ENCODE assay signal across 8 cellular contexts in the genomic region with DNA sequence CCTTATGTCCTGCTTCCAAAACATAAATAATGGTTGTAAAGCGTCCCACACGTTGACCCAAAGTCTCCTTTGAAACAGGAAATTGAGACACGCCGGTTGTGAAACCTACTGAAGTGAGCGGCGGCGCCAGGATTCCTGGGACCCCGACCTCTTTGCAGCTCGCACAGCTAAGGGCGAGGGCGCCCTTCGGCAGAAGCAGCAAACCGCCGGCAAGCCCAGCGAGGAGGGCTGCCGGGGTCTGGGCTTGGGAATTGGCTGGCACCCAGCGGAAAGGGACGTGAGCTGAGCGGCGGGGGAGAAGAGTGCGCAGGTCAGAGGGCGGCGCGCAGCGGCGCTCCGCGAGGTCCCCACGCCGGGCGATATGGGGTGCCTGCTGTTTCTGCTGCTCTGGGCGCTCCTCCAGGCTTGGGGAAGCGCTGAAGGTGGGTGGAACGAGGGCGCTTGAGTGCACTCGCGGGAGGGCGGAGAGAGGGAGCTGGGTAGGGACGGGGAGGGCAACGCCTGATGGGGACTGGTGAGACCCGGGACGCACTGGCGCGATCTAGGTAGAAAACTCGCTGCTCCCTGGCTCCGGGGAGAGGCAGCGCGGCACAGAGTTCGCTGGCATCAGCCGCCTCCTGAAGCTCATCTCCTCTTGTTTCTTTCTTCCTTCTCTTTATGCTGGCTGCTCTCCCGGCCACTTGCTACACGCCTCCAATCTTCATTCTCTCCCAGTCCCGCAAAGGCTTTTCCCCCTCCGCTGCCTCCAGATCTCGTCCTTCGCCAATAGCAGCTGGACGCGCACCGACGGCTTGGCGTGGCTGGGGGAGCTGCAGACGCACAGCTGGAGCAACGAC. TPM values are rescaled to one million over a fixed set of nuclear protein-coding genes. Genes with fewer than 3 reads are reported as not detected.
DNase-seq lines count a peak whose midpoint lies in the region; ATAC-seq and TF ChIP-seq lines count a peak whose summit lies in the region.

A gene (plus strand): TSS at position 155 of the 836 bp plus-strand sequence. CDS start 207 bp downstream, at position 362.

- H3K9me3 ChIP-seq in Loucy (ENCODE audit: insufficient read depth, low read depth, low read length) (no peaks in the 10 kb centered on the region), mammary epithelial cell (replicated peaks; ENCODE audit: insufficient read depth, low read length) (no peaks in the 10 kb centered on the region), left lung (no peaks in the 10 kb centered on the region), Caco-2 (no peaks in the 10 kb centered on the region)

- peak; percentile 43 for ATAC-seq in left lung
- ATAC-seq in stimulated activated naive CD8-positive, alpha-beta T cell treated with anti-CD3 and anti-CD28 coated beads, Interleukin-15, amount 100 ng/mL, for 72 hours: peak; percentile 71
- no peak for ATAC-seq in HG03571 (IDR thresholded peaks at IDR 0.05; ENCODE audit: unreplicated experiment)

- in situ Hi-C loops in mammary epithelial cell (cut with MboI; ENCODE audit: low sequenced_read_pairs in 2 of 2): loop anchor here in 1 of 2 donors (25.0 kb wide), 1 partner anchor 906 kb away; a partner anchor contains a TSS

- H2AFZ ChIP-seq in Loucy (ENCODE audit: low read length) (peak within 1 kb of the TSS; percentile 89), mammary epithelial cell (ENCODE audit: low read depth, low read length) (peak within 1 kb of the TSS; percentile 98)

- H3K4me1 ChIP-seq in Loucy (ENCODE audit: insufficient read depth, low read length, poor library complexity, severe bottlenecking) (peaks cover 10% of the 10 kb centered on the region), mammary epithelial cell (ENCODE audit: insufficient read depth, low read length) (peaks cover 18% of the 10 kb centered on the region), left lung (peaks cover 3 to 46% of the 10 kb centered on the region in 2 donors), Caco-2 (no peaks in the 10 kb centered on the region)

- H3K4me1 Mint-ChIP-seq in stimulated activated naive CD8-positive, alpha-beta T cell treated with anti-CD3 and anti-CD28 coated beads, Interleukin-15, amount 100 ng/mL, for 72 hours: peaks cover 23% of the 10 kb centered on the region
- no peaks in the 10 kb centered on the region for H3K4me1 Mint-ChIP-seq in Caco-2 (ENCODE audit: low read depth, unreplicated experiment)

- TF ChIP-seq CTCF in Loucy (conservative IDR thresholded peaks at IDR 0.05; ENCODE audit: low read length) (no peak), mammary epithelial cell (conservative IDR thresholded peaks at IDR 0.05 in 1 of 2, IDR thresholded peaks at IDR 0.05 in 1 of 2; ENCODE audit: extremely low read depth in 1 of 2, insufficient read depth in 1 of 2, low read depth in 1 of 2, low read length in 2 of 2) (no peak), left lung (IDR thresholded peaks at IDR 0.05) (no peak), Caco-2 (IDR thresholded peaks at IDR 0.05; ENCODE audit: insufficient read depth in 1 of 2, low read depth in 1 of 2, low read length in 1 of 2, severe bottlenecking in 1 of 2, unreplicated experiment in 1 of 2) (no peak)

- dilution Hi-C loops in mammary epithelial cell (cut with HindIII; ENCODE audit: low sequenced_read_pairs): no loop called here

- POLR2A ChIA-PET in Caco-2 (lab: Charles Lee): no interaction called here

- H3K4me3 Mint-ChIP-seq in stimulated activated naive CD8-positive, alpha-beta T cell treated with anti-CD3 and anti-CD28 coated beads, Interleukin-15, amount 100 ng/mL, for 72 hours: peak within 1 kb of the TSS; percentile 86 to 93
- no peak within 1 kb of the TSS for H3K4me3 Mint-ChIP-seq in Caco-2 (ENCODE audit: unreplicated experiment)

- H3K27me3 ChIP-seq in Loucy (ENCODE audit: insufficient read depth, low read length, poor library complexity, severe bottlenecking): peaks cover 63% of the 10 kb centered on the region
- H3K27me3 ChIP-seq in mammary epithelial cell (ENCODE audit: insufficient read depth, low read length): no peaks in the 10 kb centered on the region
- H3K27me3 ChIP-seq in left lung: peaks cover 12 to 60% of the 10 kb centered on the region in 2 donors
- no peaks in the 10 kb centered on the region for H3K27me3 ChIP-seq in Caco-2 (replicated peaks; ENCODE audit: control insufficient read depth, insufficient read depth, low read length)

- peaks cover 81% of the 10 kb centered on the region for H3K27me3 Mint-ChIP-seq in stimulated activated naive CD8-positive, alpha-beta T cell treated with anti-CD3 and anti-CD28 coated beads, Interleukin-15, amount 100 ng/mL, for 72 hours
- H3K27me3 Mint-ChIP-seq in Caco-2 (ENCODE audit: insufficient read depth, unreplicated experiment): peaks cover 24% of the 10 kb centered on the region

- H3K27ac Mint-ChIP-seq in stimulated activated naive CD8-positive, alpha-beta T cell treated with anti-CD3 and anti-CD28 coated beads, Interleukin-15, amount 100 ng/mL, for 72 hours: no peak within 1 kb of the TSS
- H3K27ac Mint-ChIP-seq in Caco-2 (ENCODE audit: unreplicated experiment): no peak within 1 kb of the TSS

- BruUV-seq in mammary epithelial cell (replicated peaks; lab: Mats Ljungman, UMichigan): no TSS peak
- no TSS peak for BruUV-seq in Caco-2 (replicated peaks; lab: Mats Ljungman, UMichigan)

- H3K9ac ChIP-seq in Loucy (ENCODE audit: low read depth, low read length, poor library complexity, severe bottlenecking) (no peak within 1 kb of the TSS), mammary epithelial cell (ENCODE audit: insufficient read depth, low read length) (no peak within 1 kb of the TSS)

- H3K4me2 ChIP-seq in Loucy (ENCODE audit: low read depth, low read length, poor library complexity, severe bottlenecking) (peak within 1 kb of the TSS; percentile 86), mammary epithelial cell (ENCODE audit: insufficient read depth, low read depth, low read length) (peak within 1 kb of the TSS; percentile 99)

- H3K4me3 ChIP-seq in Loucy (ENCODE audit: low read length, poor library complexity, severe bottlenecking) (peak within 1 kb of the TSS; percentile 70), mammary epithelial cell (replicated peaks in 1 of 3; ENCODE audit: insufficient read depth in 1 of 3, low read depth in 2 of 3, low read length in 3 of 3) (peak within 1 kb of the TSS; percentile 59 to 68 (median 64)), left lung (peak within 1 kb of the TSS; percentile 37 to 58), Caco-2 (ENCODE audit: low read depth, low read length) (no peak within 1 kb of the TSS)

- no peaks in the 10 kb centered on the region for H3K9me2 ChIP-seq in Loucy (replicated peaks; ENCODE audit: low read depth, low read length)

- H3K36me3 ChIP-seq in Loucy (ENCODE audit: insufficient read depth, low read length): no peaks in the 10 kb centered on the region
- no peaks in the 10 kb centered on the region for H3K36me3 ChIP-seq in mammary epithelial cell (ENCODE audit: insufficient read depth, low read length)
- no peaks in the 10 kb centered on the region for H3K36me3 ChIP-seq in left lung
- H3K36me3 ChIP-seq in Caco-2 (ENCODE audit: control insufficient read depth, insufficient read depth, low read length): no peaks in the 10 kb centered on the region

- no peaks in the 10 kb centered on the region for H3K36me3 Mint-ChIP-seq in Caco-2 (ENCODE audit: insufficient read depth, unreplicated experiment)

- intact Hi-C loops in mammary epithelial cell (cut with micrococcal nuclease): no loop called here
- intact Hi-C loops in left lung (cut with DNase I): no loop called here
- intact Hi-C loops in Caco-2 (cut with micrococcal nuclease; ENCODE audit: unreplicated experiment): no loop called here

- CTCF ChIA-PET in mammary epithelial cell (lab: Charles Lee; ENCODE audit: low non-redundant PET) (no interaction called here), Caco-2 (lab: Charles Lee) (no interaction called here)

- H3K9me3 Mint-ChIP-seq in stimulated activated naive CD8-positive, alpha-beta T cell treated with anti-CD3 and anti-CD28 coated beads, Interleukin-15, amount 100 ng/mL, for 72 hours: no peaks in the 10 kb centered on the region
- H3K9me3 Mint-ChIP-seq in Caco-2 (ENCODE audit: unreplicated experiment): no peaks in the 10 kb centered on the region

- H3K27ac ChIP-seq in mammary epithelial cell (ENCODE audit: insufficient read depth, low read depth, low read length) (no peak within 1 kb of the TSS), left lung (peak within 1 kb of the TSS in 1 of 2 donors; percentile 74)

- no peaks in the 10 kb centered on the region for H3F3A ChIP-seq in Loucy (ENCODE audit: low read depth)

- no peaks in the 10 kb centered on the region for H4K20me1 ChIP-seq in Loucy (ENCODE audit: insufficient read depth, low read length, poor library complexity, severe bottlenecking)
- no peaks in the 10 kb centered on the region for H4K20me1 ChIP-seq in mammary epithelial cell (ENCODE audit: insufficient read depth, low read length)

- H3K79me2 ChIP-seq in Loucy (ENCODE audit: insufficient read depth, low read length) (no peaks in the 10 kb centered on the region), mammary epithelial cell (ENCODE audit: insufficient read depth, low read length) (no peaks in the 10 kb centered on the region)

- DNase-seq in DMS53 treated with DMSO at 0.1 percent for 48 hours (lab: John Stamatoyannopoulos, UW; ENCODE audit: unreplicated experiment) (peak; percentile 3), mammary epithelial cell (peak; percentile 27), left lung (peak; percentile 56 to 89), Caco-2 (no peak)
- DNase-seq in stimulated activated naive CD8-positive, alpha-beta T cell treated with anti-CD3 and anti-CD28 coated beads, Interleukin-15, amount 100 ng/mL, for 72 hours: no peak
- DNase-seq in activated effector memory CD4-positive, alpha-beta T cell treated with anti-CD3 and anti-CD28 coated beads, Interleukin-2, amount 50 U/mL, for 16 hours: no peak

- WGBS in mammary epithelial cell (ENCODE audit: low coverage, missing lambda C conversion rate): 12% methylated on average over 14 of the region's 63 CpGs

RNA-seq across cellular contexts. Expression of the gene that starts here (rescaled TPM):
- total RNA-seq in mammary epithelial cell: 1 to 10 TPM; 1.3 to 3.7 TPM
- polyA plus RNA-seq in mammary epithelial cell: 3.7 TPM
- polyA minus RNA-seq in mammary epithelial cell: 1.6 TPM
- total RNA-seq in left lung: 1 to 10 TPM; 1.9 to 3.6 TPM
- not detected in 2 replicates for total RNA-seq in Caco-2 (2022)

Comparison
In these comparisons a context has a peak if more than half of its experiments do, and no peak if none do; other contexts are left out.
1. DNase-seq: peak in DMS53 treated with DMSO at 0.1 percent for 48 hours (single experiment), mammary epithelial cell (single experiment) and left lung (2 of 2); none in stimulated activated naive CD8-positive, alpha-beta T cell treated with anti-CD3 and anti-CD28 coated beads, Interleukin-15, amount 100 ng/mL, for 72 hours (0 of 2), activated effector memory CD4-positive, alpha-beta T cell treated with anti-CD3 and anti-CD28 coated beads, Interleukin-2, amount 50 U/mL, for 16 hours (single experiment) and Caco-2 (0 of 2).